Comparison of ENCODE assay signal across 8 cellular contexts in genomic region chr18:2657043-2657512, GRCh38. TPM values are rescaled to one million over a fixed set of nuclear protein-coding genes. Genes with fewer than 3 reads are reported as not detected.
DNase-seq lines count a peak whose midpoint lies in the region; FAIRE-seq and TF ChIP-seq lines count a peak whose summit lies in the region.

No MANE protein-coding gene starts in this region.

- CTCF ChIA-PET in H1 (lab: Charles Lee; ENCODE audit: partially characterized antibody): no interaction called here

- TF ChIP-seq CTCF in DOHH2 (IDR thresholded peaks at IDR 0.05; ENCODE audit: low read depth, low read length, poor library complexity, severe bottlenecking) (no peak), H1 (IDR thresholded peaks at IDR 0.05; ENCODE audit: control extremely low read depth in 1 of 3, insufficient read depth in 1 of 3, low read depth in 1 of 3, low read length in 3 of 3) (no peak), osteoblast (IDR thresholded peaks at IDR 0.05; ENCODE audit: extremely low read depth, low read depth, low read length) (no peak), GM20000 (IDR thresholded peaks at IDR 0.05; ENCODE audit: extremely low read depth, missing control alignments) (no peak)

- no peaks in the 10 kb centered on the region for H3K9me2 ChIP-seq in DOHH2 (replicated peaks; ENCODE audit: control insufficient read depth, low read length)

- H2BK15ac ChIP-seq in H1 (ENCODE audit: low read length): no peak overlapping the region

- H3K18ac ChIP-seq in H1 (ENCODE audit: extremely low read depth, low read length): no peak overlapping the region

- peaks cover 63% of the 10 kb centered on the region for H3K79me2 ChIP-seq in DOHH2 (ENCODE audit: control insufficient read depth, low read length)
- H3K79me2 ChIP-seq in H1 (ENCODE audit: control insufficient read depth in 1 of 2, insufficient read depth in 2 of 2, low read length in 2 of 2): peaks cover 0 to 52% of the 10 kb centered on the region in 2 experiments; a peak in 2 of 4 replicates
- peaks cover 57% of the 10 kb centered on the region for H3K79me2 ChIP-seq in osteoblast (ENCODE audit: insufficient read depth, low read length)

- H2AK5ac ChIP-seq in H1 (ENCODE audit: low read depth, low read length): no peak overlapping the region

- H3K9me3 ChIP-seq in DOHH2 (ENCODE audit: control insufficient read depth, insufficient read depth, low read length): no peaks in the 10 kb centered on the region
- H3K9me3 ChIP-seq in H1 (ENCODE audit: insufficient read depth in 2 of 2, low read depth in 1 of 2, low read length in 1 of 2): no peaks in the 10 kb centered on the region
- H3K9me3 ChIP-seq in osteoblast (ENCODE audit: low read depth, low read length): no peaks in the 10 kb centered on the region

- no peak for FAIRE-seq in H1 (lab: Jason Lieb, UNC)

- peaks cover 6% of the 10 kb centered on the region; the same call in 1 of the 2 replicates for H3K79me1 ChIP-seq in H1 (ENCODE audit: low read depth, low read length)

- peak overlapping the region in 2 of 4 experiments; percentile 62 to 87; a peak in 3 of 7 replicates for H3K9ac ChIP-seq in H1 (replicated peaks in 1 of 4; ENCODE audit: extremely low read depth in 1 of 4, low read depth in 3 of 4, low read length in 3 of 4)

- no peak overlapping the region for H4K5ac ChIP-seq in H1 (ENCODE audit: insufficient read length, low read depth, low read length)

- H2BK5ac ChIP-seq in H1 (ENCODE audit: low read depth, low read length): no peak overlapping the region

- H3K56ac ChIP-seq in H1 (replicated peaks; ENCODE audit: insufficient read length, low read depth, low read length): no peak overlapping the region

- TF ChIP-seq EP300 in H1 (IDR thresholded peaks at IDR 0.05; ENCODE audit: borderline replicate concordance in 1 of 2, low read depth in 2 of 2, low read length in 2 of 2): no peak

- H2BK120ac ChIP-seq in H1 (replicated peaks; ENCODE audit: low read depth, low read length): no peak overlapping the region

- peak overlapping the region; percentile 81 for H3K4me2 ChIP-seq in DOHH2 (ENCODE audit: low read length)
- H3K4me2 ChIP-seq in H1 (ENCODE audit: insufficient read depth in 1 of 2, low read depth in 2 of 2, low read length in 2 of 2): peak overlapping the region; percentile 89 to 91
- H3K4me2 ChIP-seq in osteoblast (ENCODE audit: insufficient read depth, low read length): peak overlapping the region; percentile 92

- no peak for TF ChIP-seq RAD21 in H1 (IDR thresholded peaks at IDR 0.05 in 1 of 2, conservative IDR thresholded peaks at IDR 0.05 in 1 of 2; ENCODE audit: low read depth in 2 of 2, low read length in 2 of 2)

- no peak overlapping the region for H3K14ac ChIP-seq in H1 (ENCODE audit: insufficient read length)

- DNase-seq in NCI-H82 (lab: John Stamatoyannopoulos, UW) (peak; percentile 42), H1 (ENCODE audit: low read depth in 1 of 2, low spot score in 2 of 2) (no peak), osteoblast (ENCODE audit: insufficient read length, low spot score, missing footprints) (no peak), NCI-H1092 treated with DMSO at 0.1 percent for 48 hours (lab: John Stamatoyannopoulos, UW) (no peak), GM20000 (ENCODE audit: low spot score) (no peak), NCI-H2081 (lab: John Stamatoyannopoulos, UW) (no peak), NCI-H1436 (lab: John Stamatoyannopoulos, UW) (no peak)

- POLR2A ChIA-PET in H1 (lab: Charles Lee; ENCODE audit: partially characterized antibody): interaction anchor here (0.6 to 2.0 kb wide), 5 partner anchors 14 to 589 kb away, joined by 3 to 6 read pairs (median 4); no protein-coding TSS in a partner anchor

- H3K4me3 ChIP-seq in DOHH2 (ENCODE audit: low read length): peak overlapping the region; percentile 99
- peak overlapping the region; percentile 66 to 97 (median 86); a peak in 7 of 8 replicates for H3K4me3 ChIP-seq in H1 (ENCODE audit: extremely low read depth in 1 of 4, insufficient read depth in 2 of 4, low read depth in 3 of 4, low read length in 4 of 4)
- H3K4me3 ChIP-seq in osteoblast (ENCODE audit: insufficient read depth, low read length): peak overlapping the region; percentile 89

- no peak overlapping the region for H4K8ac ChIP-seq in H1 (ENCODE audit: extremely low read depth, insufficient read depth, low read length)

- peaks cover 2% of the 10 kb centered on the region; the same call in 1 of the 2 replicates for H3F3A ChIP-seq in DOHH2 (ENCODE audit: control insufficient read depth, insufficient read depth)

- H3K4me1 ChIP-seq in DOHH2 (ENCODE audit: control insufficient read depth, low read length): peaks cover 33% of the 10 kb centered on the region
- H3K4me1 ChIP-seq in H1 (replicated peaks in 1 of 4; ENCODE audit: control insufficient read depth in 3 of 4, insufficient read depth in 4 of 4, low read length in 3 of 4): peaks cover 0 to 9% (median 4%) of the 10 kb centered on the region in 4 experiments; a peak in 5 of 7 replicates
- H3K4me1 ChIP-seq in osteoblast (ENCODE audit: insufficient read depth, low read length): peaks cover 23% of the 10 kb centered on the region

- H3K23ac ChIP-seq in H1 (ENCODE audit: insufficient read length): no peak overlapping the region

- H4K20me1 ChIP-seq in DOHH2 (ENCODE audit: control insufficient read depth, insufficient read depth, low read depth, low read length): peaks cover 22% of the 10 kb centered on the region
- H4K20me1 ChIP-seq in H1 (replicated peaks in 1 of 2; ENCODE audit: control insufficient read depth in 1 of 2, insufficient read depth in 2 of 2, low read length in 2 of 2): peaks cover 9 to 13% of the 10 kb centered on the region in 2 experiments
- H4K20me1 ChIP-seq in osteoblast (ENCODE audit: insufficient read depth, low read length): peaks cover 18% of the 10 kb centered on the region

- no peak overlapping the region for H2BK12ac ChIP-seq in H1 (ENCODE audit: low read depth, low read length)

- H3K4ac ChIP-seq in H1 (replicated peaks; ENCODE audit: insufficient read length, low read depth, low read length): no peak overlapping the region

- no peak overlapping the region for H2BK20ac ChIP-seq in H1 (ENCODE audit: low read length)

- H3K27me3 ChIP-seq in DOHH2 (ENCODE audit: control insufficient read depth, low read length): no peaks in the 10 kb centered on the region
- H3K27me3 ChIP-seq in H1 (replicated peaks in 1 of 4; ENCODE audit: control insufficient read depth in 3 of 4, extremely low read depth in 1 of 4, insufficient read depth in 3 of 4, low read length in 3 of 4): peaks cover 3 to 21% (median 18%) of the 10 kb centered on the region in 4 experiments
- no peaks in the 10 kb centered on the region for H3K27me3 ChIP-seq in osteoblast (ENCODE audit: insufficient read depth, low read length)

- no peak for TF ChIP-seq POLR2A in H1 (IDR thresholded peaks at IDR 0.05; ENCODE audit: control extremely low read depth in 1 of 2, low read depth in 2 of 2, low read length in 2 of 2)

- H3K23me2 ChIP-seq in H1 (ENCODE audit: low read depth, low read length): peaks cover 21% of the 10 kb centered on the region

- H4K91ac ChIP-seq in H1 (replicated peaks; ENCODE audit: insufficient read length, low read length): no peak overlapping the region

- H3K27ac ChIP-seq in DOHH2 (ENCODE audit: low read depth, low read length) (peak overlapping the region; percentile 83), H1 (ENCODE audit: low read depth, low read length) (no peak overlapping the region), osteoblast (ENCODE audit: low read depth, low read length) (peak overlapping the region; percentile 86)

- H3K36me3 ChIP-seq in DOHH2 (ENCODE audit: control insufficient read depth, low read length) (peaks cover 44% of the 10 kb centered on the region), H1 (ENCODE audit: control insufficient read depth in 2 of 4, insufficient read depth in 4 of 4, low read length in 3 of 4) (no peaks in the 10 kb centered on the region), osteoblast (ENCODE audit: insufficient read depth, low read length) (no peaks in the 10 kb centered on the region)

- 53% methylated on average over 11 of the region's 11 CpGs; no CpG with 5 or more reads in 1 of the 2 experiments for WGBS in H1 (ENCODE audit: extremely low coverage in 1 of 2, insufficient coverage in 1 of 2, insufficient read length in 1 of 2, insufficient replicate concordance in 2 of 2, low coverage in 1 of 2, low lambda C conversion rate in 2 of 2, missing lambda C conversion rate in 1 of 2), 2 experiments

- H2AFZ ChIP-seq in H1 (ENCODE audit: low read length) (no peak overlapping the region), osteoblast (ENCODE audit: low read length) (peak overlapping the region; percentile 86)

TF ChIP-seq in H1, 55 proteins besides CTCF, POLR2A, EP300 and RAD21:
- TF ChIP-seq POLR2AphosphoS5 (IDR thresholded peaks at IDR 0.05; ENCODE audit: low read depth, low read length) (no peak), SP1 (IDR thresholded peaks at IDR 0.05; ENCODE audit: low read depth, low read length) (no peak)

RNA-seq across cellular contexts. Expression of gene SMCHD1, which starts 1.6 kb away (rescaled TPM):
- 32.0 and 32.4 TPM in 2 replicates for total RNA-seq in H1 (2021; fragmentation: NEBNext Ultra II Directional; extraction: Animal tissue kit (Norgen Biotek cat#: 25700))
- 4.5 and 9.3 TPM in 2 replicates for polyA plus RNA-seq in H1 (2011; rRNA removed)
- 10.3 TPM for polyA plus RNA-seq in H1 (2011; cell fraction: cytosol; rRNA removed)
- polyA plus RNA-seq in H1 (2011; cell fraction: nucleus; rRNA removed): 8.2 TPM
- 12.7 to 24.1 TPM (median 17.1 TPM) in 4 replicates for polyA plus RNA-seq in H1 (2012, experiment 1 of 2)
- 0.68 TPM for polyA plus RNA-seq in H1 (2012, experiment 2 of 2)
- polyA plus RNA-seq in H1 (2013, experiment 1 of 2): 13.5 TPM
- polyA plus RNA-seq in H1 (2013, experiment 2 of 2): 12.6 TPM
- 27.9 and 41.4 TPM in 2 replicates for polyA minus RNA-seq in H1 (2011; rRNA and poly(A)+ RNA removed)
- polyA minus RNA-seq in H1 (2011; cell fraction: cytosol; rRNA and poly(A)+ RNA removed): 46.4 TPM
- polyA minus RNA-seq in H1 (2011; cell fraction: nucleus; rRNA and poly(A)+ RNA removed): 85.6 TPM
- 52.2 and 53.6 TPM in 2 replicates for total RNA-seq in osteoblast
